8 cellular contexts compared by ENCODE assay signal in genomic region chr3:195689181-195690070, GRCh38. TPM values are rescaled to one million over a fixed set of nuclear protein-coding genes. Genes with fewer than 3 reads are reported as not detected.
DNase-seq lines count a peak whose midpoint lies in the region; ATAC-seq, FAIRE-seq and TF ChIP-seq lines count a peak whose summit lies in the region.
"Not testable (repeated sequence)": the region's sequence is repeated elsewhere in the genome, so short reads cannot be mapped to it uniquely, and the experiment has no call there.

No MANE protein-coding gene starts in this region.

- not testable (repeated sequence) for H3K4me2 ChIP-seq in K562 (ENCODE audit: insufficient read depth, low read length); hepatocyte

- 82% methylated on average over 19 of the region's 21 CpGs for WGBS in K562 (ENCODE audit: insufficient coverage, low coverage, missing lambda C conversion rate)
- 88% methylated on average over 21 of the region's 21 CpGs for WGBS in hepatocyte (ENCODE audit: low lambda C conversion rate, missing lambda C conversion rate)

- not testable (repeated sequence) for TF ChIP-seq EP300 in K562 (IDR thresholded peaks at IDR 0.05; ENCODE audit: low read length)

- not testable (repeated sequence) for H3K27ac Mint-ChIP-seq in activated B cell treated with CpG ODN at 0.5 μM for 24 hours
- peak overlapping the region; percentile 55 for H3K27ac Mint-ChIP-seq in progenitor cell of endocrine pancreas

- H3K27me3 Mint-ChIP-seq in activated B cell treated with CpG ODN at 0.5 μM for 24 hours, progenitor cell of endocrine pancreas: not testable (repeated sequence)

- H3K36me3 Mint-ChIP-seq in activated B cell treated with CpG ODN at 0.5 μM for 24 hours (ENCODE audit: low read depth) (peaks cover 74% of the 10 kb centered on the region), progenitor cell of endocrine pancreas (ENCODE audit: insufficient read depth) (peaks cover 39% of the 10 kb centered on the region)

- in situ Hi-C loops in K562 (cut with MboI): not testable (repeated sequence)

- not testable (repeated sequence) for H3K9me3 Mint-ChIP-seq in activated B cell treated with CpG ODN at 0.5 μM for 24 hours; progenitor cell of endocrine pancreas (ENCODE audit: low read depth)

- not testable (repeated sequence) for H3K9me2 ChIP-seq in hepatocyte (replicated peaks; ENCODE audit: insufficient read depth)

- POLR2A ChIA-PET in activated B cell treated with CpG ODN at 0.5 μM for 24 hours (lab: Charles Lee); K562 (lab: Yijun Ruan, JAX): not testable (repeated sequence)

- TF ChIP-seq POLR2A in K562 (conservative IDR thresholded peaks at IDR 0.05): not testable (repeated sequence)

- not testable (repeated sequence) for H3K4me3 ChIP-seq in K562; fibroblast of pulmonary artery (replicated peaks; ENCODE audit: low read depth, low read length); hepatocyte; stomach smooth muscle (ENCODE audit: low read length in 2 of 2)

- H3K36me3 ChIP-seq in K562 (ENCODE audit: control insufficient read depth, insufficient read depth, low read length) (peaks cover 67% of the 10 kb centered on the region; the same call in 2 of the 3 replicates), stomach smooth muscle (ENCODE audit: control insufficient read depth in 2 of 2, insufficient read depth in 2 of 2, low read length in 2 of 2) (peaks cover 0 to 25% of the 10 kb centered on the region in 2 donors)
- not testable (repeated sequence) for H3K36me3 ChIP-seq in hepatocyte (replicated peaks; ENCODE audit: insufficient read depth, low read depth)

- not testable (repeated sequence) for TF ChIP-seq CTCF in activated B cell treated with CpG ODN at 0.5 μM for 24 hours (IDR thresholded peaks at IDR 0.05); K562 (IDR thresholded peaks at IDR 0.05 in 2 of 3, conservative IDR thresholded peaks at IDR 0.05 in 1 of 3; ENCODE audit: insufficient read depth in 2 of 3, low read depth in 1 of 3, low read length in 3 of 3); fibroblast of pulmonary artery (IDR thresholded peaks at IDR 0.05; ENCODE audit: low read length, missing control alignments); hepatocyte (IDR thresholded peaks at IDR 0.05; ENCODE audit: poor library complexity); progenitor cell of endocrine pancreas (IDR thresholded peaks at IDR 0.05; ENCODE audit: unreplicated experiment)

- ATAC-seq in activated B cell treated with CpG ODN at 0.5 μM for 24 hours (ENCODE audit: low read depth); K562: not testable (repeated sequence)

- TF ChIP-seq RAD21 in K562 (CRISPR knock-in tag; conservative IDR thresholded peaks at IDR 0.05 in 1 of 2, IDR thresholded peaks at IDR 0.05 in 1 of 2): not testable (repeated sequence)

- intact Hi-C loops in activated B cell treated with CpG ODN at 0.5 μM for 24 hours (cut with micrococcal nuclease): not testable (repeated sequence)
- intact Hi-C loops in K562 (cut with micrococcal nuclease): loop anchor here (5.0 kb wide), 1 partner anchor 268 kb away; no protein-coding TSS in a partner anchor

- not testable (repeated sequence) for H3K27me3 ChIP-seq in K562 (ENCODE audit: control insufficient read depth in 2 of 2, insufficient read depth in 2 of 2, low read length in 2 of 2); hepatocyte; stomach smooth muscle (ENCODE audit: control insufficient read depth in 1 of 2, insufficient read depth in 2 of 2, low read length in 2 of 2)

- not testable (repeated sequence) for H4K20me1 ChIP-seq in K562 (replicated peaks; ENCODE audit: control insufficient read depth, insufficient read depth, low read length); hepatocyte (ENCODE audit: insufficient read depth, poor library complexity, severe bottlenecking)

- not testable (repeated sequence) for BruUV-seq in K562 (replicated peaks; lab: Mats Ljungman, UMichigan)

- H3K4me1 ChIP-seq in K562 (replicated peaks in 1 of 2; ENCODE audit: control insufficient read depth in 2 of 2, insufficient read depth in 2 of 2, low read length in 2 of 2); hepatocyte (ENCODE audit: insufficient read depth): not testable (repeated sequence)
- H3K4me1 ChIP-seq in stomach smooth muscle (ENCODE audit: control insufficient read depth, insufficient read depth, low read length): peaks cover 16% of the 10 kb centered on the region

- DNase-seq in D341Med (ENCODE audit: low spot score): peak; percentile 46
- DNase-seq in activated B cell treated with CpG ODN at 0.5 μM for 24 hours: peak; percentile 14
- DNase-seq in K562 (ENCODE audit: extremely low read depth in 1 of 4, low spot score in 3 of 4); hepatocyte (ENCODE audit: low spot score); progenitor cell of endocrine pancreas (ENCODE audit: low spot score, unreplicated experiment): not testable (repeated sequence)
- DNase-seq in fibroblast of pulmonary artery (ENCODE audit: low read depth): peak; percentile 36
- DNase-seq in lung microvascular endothelial cell (ENCODE audit: low read depth in 2 of 2): peak; percentile 20 to 45

- not testable (repeated sequence) for H3K4me3 Mint-ChIP-seq in activated B cell treated with CpG ODN at 0.5 μM for 24 hours; progenitor cell of endocrine pancreas (ENCODE audit: low read depth)

- not testable (repeated sequence) for H3K4me1 Mint-ChIP-seq in activated B cell treated with CpG ODN at 0.5 μM for 24 hours; progenitor cell of endocrine pancreas (ENCODE audit: low read depth)

- CTCF ChIA-PET in activated B cell treated with CpG ODN at 0.5 μM for 24 hours (lab: Charles Lee); K562 (lab: Yijun Ruan, JAX; ENCODE audit: low intra/inter-chr PET ratio): not testable (repeated sequence)

- not testable (repeated sequence) for FAIRE-seq in K562 (lab: Jason Lieb, UNC)

- not testable (repeated sequence) for H3K9me3 ChIP-seq in K562 (replicated peaks; ENCODE audit: control insufficient read depth, insufficient read depth, low read depth, low read length); hepatocyte (ENCODE audit: low read depth); stomach smooth muscle (ENCODE audit: control insufficient read depth in 2 of 2, low read length in 2 of 2)

- not testable (repeated sequence) for H3K27ac ChIP-seq in K562 (ENCODE audit: extremely low read depth, low read depth, low read length)
- peak overlapping the region; percentile 58 for H3K27ac ChIP-seq in hepatocyte
- peak overlapping the region; percentile 64 for H3K27ac ChIP-seq in stomach smooth muscle (ENCODE audit: low read length)

- H2AFZ ChIP-seq in K562 (ENCODE audit: low read depth, low read length); hepatocyte: not testable (repeated sequence)

- H3K9me1 ChIP-seq in K562 (ENCODE audit: control insufficient read depth, insufficient read depth, low read length): not testable (repeated sequence)

- H3K9ac ChIP-seq in K562 (ENCODE audit: insufficient read depth in 1 of 2, low read depth in 2 of 2, low read length in 2 of 2): peak overlapping the region in 1 of 2 experiments; percentile 77; a peak in 1 of 4 replicates
- H3K9ac ChIP-seq in stomach smooth muscle (ENCODE audit: low read length in 2 of 2): not testable (repeated sequence)

- not testable (repeated sequence) for H3K79me2 ChIP-seq in K562 (ENCODE audit: control insufficient read depth, insufficient read depth, low read length); hepatocyte

TF ChIP-seq in K562, 482 proteins besides CTCF, POLR2A, EP300 and RAD21:
- TF ChIP-seq POLR2G (IDR thresholded peaks at IDR 0.05; ENCODE audit: low read depth, low read length): peak; percentile 59

RNA-seq across cellular contexts. Expression of gene MUC20, which starts 31.4 kb away (rescaled TPM):
- total RNA-seq in activated B cell treated with CpG ODN at 0.5 μM for 24 hours: 4.1 and 4.6 TPM in 2 replicates
- total RNA-seq in K562 (2011; cell fraction: chromatin; rRNA removed; ENCODE audit: low replicate concordance): 0.51 and 0.63 TPM in 2 replicates
- total RNA-seq in K562 (2011; cell fraction: nucleolus; rRNA removed): 0.17 and 0.39 TPM in 2 replicates
- total RNA-seq in K562 (2011; cell fraction: nucleoplasm; rRNA removed): not detected in 2 replicates
- not detected in 2 replicates for total RNA-seq in K562 (2014; rRNA removed)
- total RNA-seq in K562 (2014; rRNA removed; fragmentation: Illumina TruSeq; extraction: Trizol): not detected in 2 replicates
- 0.18 TPM in 1 of 2 replicates, not detected in the other for total RNA-seq in K562 (2015; rRNA removed; fragmentation: Illumina TruSeq; extraction: Trizol)
- 0.16 and 0.25 TPM in 2 replicates for total RNA-seq in K562 (2021)
- 0.11 and 0.15 TPM in 2 replicates for polyA plus RNA-seq in K562 (2011; rRNA removed)
- polyA plus RNA-seq in K562 (2011; cell fraction: cytosol; rRNA removed): 0.09 and 0.12 TPM in 2 replicates
- polyA plus RNA-seq in K562 (2011; cell fraction: nucleus; rRNA removed): 0.41 and 0.63 TPM in 2 replicates
- 0.22 and 1.2 TPM in 2 replicates for polyA plus RNA-seq in K562 (2012)
- 0.15 and 0.44 TPM in 2 replicates for polyA plus RNA-seq in K562 (2014; fragmentation: Illumina TruSeq; extraction: Trizol)
- under 1 TPM in 1 of 2 experiments, not detected in 1; 0.03 TPM for polyA plus RNA-seq in K562 (2014; fragmentation: Nextera tagmentation; extraction: Ambion mirVana)
- 0.22 and 0.23 TPM in 2 replicates for polyA plus RNA-seq in K562 (2014; rRNA removed)
- not detected in 2 replicates for polyA minus RNA-seq in K562 (2011; rRNA and poly(A)+ RNA removed)
- polyA minus RNA-seq in K562 (2011; cell fraction: cytosol; rRNA and poly(A)+ RNA removed): not detected in 2 replicates
- polyA minus RNA-seq in K562 (2011; cell fraction: nucleus; rRNA and poly(A)+ RNA removed): not detected in 2 replicates
- total RNA-seq in hepatocyte: 3.5 and 4.5 TPM in 2 replicates
- polyA plus RNA-seq in hepatocyte: 8.2 and 15.3 TPM in 2 replicates
- under 0.01 TPM in 2 replicates for total RNA-seq in lung microvascular endothelial cell
- 4.5 and 5.0 TPM in 2 replicates for total RNA-seq in progenitor cell of endocrine pancreas
